Comparison of ENCODE assay signal across 8 cellular contexts in the genomic region with DNA sequence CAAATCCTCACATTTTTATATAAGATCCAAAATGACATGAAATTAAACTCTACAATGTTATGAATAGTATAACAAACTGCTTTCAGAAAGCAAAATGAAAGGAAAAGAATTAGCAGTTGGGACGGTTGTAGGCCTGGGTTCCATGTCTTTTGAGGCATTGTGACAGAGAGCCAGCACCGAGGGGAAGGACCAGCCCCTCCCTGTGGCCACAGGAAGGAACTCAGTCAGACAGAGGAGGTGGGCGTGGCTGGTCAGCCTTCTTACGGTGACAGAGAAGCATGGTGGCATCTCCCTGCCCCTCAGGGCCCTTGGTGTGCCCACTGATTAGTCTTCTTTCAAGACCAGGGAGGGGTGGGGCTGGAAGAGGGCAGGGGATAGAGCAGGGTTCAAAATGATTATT. TPM values are rescaled to one million over a fixed set of nuclear protein-coding genes. Genes with fewer than 3 reads are reported as not detected.
DNase-seq lines count a peak whose midpoint lies in the region; ATAC-seq and TF ChIP-seq lines count a peak whose summit lies in the region.

No MANE protein-coding gene starts in this region.

- H3K36me3 Mint-ChIP-seq in T-helper 1 cell treated with Interleukin-12 subunit alpha and Interleukin-12 subunit beta and Interleukin-4 antibody, amounts not matched to agents 30 μg/mL and 1 μg/mL, for 36 hours (ENCODE audit: low read depth): peaks cover 23% of the 10 kb centered on the region
- peaks cover 0 to 20% (median 0%) of the 10 kb centered on the region in 3 donors for H3K36me3 Mint-ChIP-seq in naive thymus-derived CD8-positive, alpha-beta T cell

- H3K27ac Mint-ChIP-seq in T-helper 1 cell treated with Interleukin-12 subunit alpha and Interleukin-12 subunit beta and Interleukin-4 antibody, amounts not matched to agents 30 μg/mL and 1 μg/mL, for 36 hours: no peak overlapping the region
- H3K27ac Mint-ChIP-seq in naive thymus-derived CD8-positive, alpha-beta T cell: peak overlapping the region; percentile 52 to 95 (median 84)

- H3K4me3 Mint-ChIP-seq in T-helper 1 cell treated with Interleukin-12 subunit alpha and Interleukin-12 subunit beta and Interleukin-4 antibody, amounts not matched to agents 30 μg/mL and 1 μg/mL, for 36 hours: peak overlapping the region; percentile 32
- H3K4me3 Mint-ChIP-seq in naive thymus-derived CD8-positive, alpha-beta T cell: peak overlapping the region in 4 of 10 donors; percentile 7 to 75 (median 32)

- no peaks in the 10 kb centered on the region for H3K27me3 Mint-ChIP-seq in T-helper 1 cell treated with Interleukin-12 subunit alpha and Interleukin-12 subunit beta and Interleukin-4 antibody, amounts not matched to agents 30 μg/mL and 1 μg/mL, for 36 hours (ENCODE audit: low read depth)
- no peaks in the 10 kb centered on the region for H3K27me3 Mint-ChIP-seq in naive thymus-derived CD8-positive, alpha-beta T cell

- H3K4me1 ChIP-seq in colonic mucosa: no peaks in the 10 kb centered on the region

- peaks cover 34% of the 10 kb centered on the region for H3K4me1 Mint-ChIP-seq in T-helper 1 cell treated with Interleukin-12 subunit alpha and Interleukin-12 subunit beta and Interleukin-4 antibody, amounts not matched to agents 30 μg/mL and 1 μg/mL, for 36 hours (ENCODE audit: low read depth)
- peaks cover 31 to 67% (median 50%) of the 10 kb centered on the region in 4 donors for H3K4me1 Mint-ChIP-seq in naive thymus-derived CD8-positive, alpha-beta T cell

- H3K9me3 Mint-ChIP-seq in T-helper 1 cell treated with Interleukin-12 subunit alpha and Interleukin-12 subunit beta and Interleukin-4 antibody, amounts not matched to agents 30 μg/mL and 1 μg/mL, for 36 hours: no peaks in the 10 kb centered on the region
- no peaks in the 10 kb centered on the region for H3K9me3 Mint-ChIP-seq in naive thymus-derived CD8-positive, alpha-beta T cell

- no peak overlapping the region for H3K4me3 ChIP-seq in colonic mucosa

- TF ChIP-seq CTCF in colonic mucosa (IDR thresholded peaks at IDR 0.05): peak; percentile 28

- peak; percentile 63 for ATAC-seq in GM18502 (IDR thresholded peaks at IDR 0.05; ENCODE audit: poor library complexity, unreplicated experiment)
- no peak for ATAC-seq in naive thymus-derived CD8-positive, alpha-beta T cell
- ATAC-seq in GM19395 (IDR thresholded peaks at IDR 0.05; ENCODE audit: unreplicated experiment): no peak

- H3K9me3 ChIP-seq in colonic mucosa: no peaks in the 10 kb centered on the region

- intact Hi-C loops in colonic mucosa (cut with DNase I): loop anchor here (10.0 kb wide), 1 partner anchor 240 kb away; no protein-coding TSS in a partner anchor

- no peak overlapping the region for H3K9ac ChIP-seq in colonic mucosa (ENCODE audit: low read depth in 2 of 2, low read length in 2 of 2)

- no peak overlapping the region for H3K27ac ChIP-seq in colonic mucosa

- POLR2A ChIA-PET in naive thymus-derived CD8-positive, alpha-beta T cell (lab: Charles Lee): no interaction called here

- DNase-seq in AML-193 (lab: John Stamatoyannopoulos, UW) (peak; percentile 69 to 77), HuH-7 (ENCODE audit: low spot score) (peak; percentile 55), colonic mucosa (peak; percentile 55), NCI-H146 (lab: John Stamatoyannopoulos, UW) (no peak)
- DNase-seq in naive thymus-derived CD8-positive, alpha-beta T cell: peak in 3 of 10 donors; percentile 16 to 21 (median 20)

- H3K36me3 ChIP-seq in colonic mucosa: peaks cover 8% of the 10 kb centered on the region

- H3K27me3 ChIP-seq in colonic mucosa: no peaks in the 10 kb centered on the region

RNA-seq across cellular contexts. Expression of gene ZNF319, which starts 5.7 kb away (rescaled TPM):
- total RNA-seq in colonic mucosa: 1 to 10 TPM; 3.5 to 5.3 TPM
- 10 to 100 TPM; 20.2 to 21.6 TPM for total RNA-seq in naive thymus-derived CD8-positive, alpha-beta T cell
- polyA plus RNA-seq in naive thymus-derived CD8-positive, alpha-beta T cell: 10 to 100 TPM in 1 of 3 donors, 1 to 10 TPM in 2; 3.7 to 10.7 (median 6.0) TPM

RNA-seq across cellular contexts. Expression of gene USB1, which starts 6.4 kb away (rescaled TPM):
- 10 to 100 TPM; 34.2 to 49.8 TPM for total RNA-seq in colonic mucosa
- total RNA-seq in naive thymus-derived CD8-positive, alpha-beta T cell: 10 to 100 TPM; 30.2 to 31.4 TPM
- polyA plus RNA-seq in naive thymus-derived CD8-positive, alpha-beta T cell: 10 to 100 TPM; 31.1 to 36.4 (median 32.8) TPM

RNA-seq across cellular contexts. Expression of gene CNGB1, which starts 23.9 kb away (rescaled TPM):
- total RNA-seq in colonic mucosa: under 1 TPM; 0.05 to 0.69 TPM
- total RNA-seq in naive thymus-derived CD8-positive, alpha-beta T cell: not detected
- not detected for polyA plus RNA-seq in naive thymus-derived CD8-positive, alpha-beta T cell

RNA-seq across cellular contexts. Expression of gene MMP15, which starts 30.8 kb away (rescaled TPM):
- 100 to 1,000 TPM in 1 of 2 donors, 10 to 100 TPM in 1; 79.2 to 126 TPM for total RNA-seq in colonic mucosa
- under 1 TPM; 0.25 to 0.36 TPM for total RNA-seq in naive thymus-derived CD8-positive, alpha-beta T cell
- under 1 TPM in 1 of 3 donors, not detected in 2; 0.06 TPM for polyA plus RNA-seq in naive thymus-derived CD8-positive, alpha-beta T cell
